Comparison of ENCODE assay signal across 15 cellular contexts in genomic region chr2:120984046-120984445, GRCh38.
DNase-seq lines count a peak whose midpoint lies in the region; TF ChIP-seq lines count a peak whose summit lies in the region.
"Had no signal": no experiment of that assay in that cellular context is flagged by ENCODE, and none has a peak within 500 bp of the region (broad histone marks: within the 10 kb centered on the region; RNA-seq: fewer than 3 reads in every experiment).

No MANE protein-coding gene starts in this region.

- no peaks in the 10 kb centered on the region for H3K27me3 ChIP-seq in SJCRH30
- H3K27me3 ChIP-seq in effector memory CD4-positive, alpha-beta T cell (replicated peaks; ENCODE audit: control insufficient read depth, insufficient read depth, low read length, poor library complexity, severe bottlenecking): no peaks in the 10 kb centered on the region
- H3K27me3 ChIP-seq: BE2C had no signal

- H3K4me3 ChIP-seq in GM12864 (ENCODE audit: low read depth, low read length) (no peak overlapping the region), SJCRH30 (no peak overlapping the region)
- H3K4me3 ChIP-seq in effector memory CD4-positive, alpha-beta T cell (ENCODE audit: insufficient read depth, low read depth, low read length, poor library complexity, severe bottlenecking): no peak overlapping the region
- H3K4me3 ChIP-seq: SK-N-MC had no signal

- intact Hi-C loops in activated CD4-positive, alpha-beta T cell treated with anti-CD3 and anti-CD28 coated beads, Interleukin-2, amount 10 ng/mL, durations not matched to agents 24 days and 14 days (cut with micrococcal nuclease): no loop called here

- 0 out of 2 replicates have a peak, but pooled peaks cover 2% of the 10 kb centered on the region for H3K9me3 ChIP-seq in SJCRH30 (replicated peaks)
- no peaks in the 10 kb centered on the region for H3K9me3 ChIP-seq in effector memory CD4-positive, alpha-beta T cell (ENCODE audit: control insufficient read depth, low read length)
- H3K9me3 ChIP-seq: BE2C had no signal

- peak overlapping the region in 2 of 3 experiments; percentile 2 to 43 for H3K27ac Mint-ChIP-seq in nephron
- H3K27ac Mint-ChIP-seq in activated CD4-positive, alpha-beta T cell treated with anti-CD3 and anti-CD28 coated beads, Interleukin-2, amount 10 ng/mL, durations not matched to agents 24 days and 14 days: no peak overlapping the region

- peaks cover 21% of the 10 kb centered on the region for H3K4me1 Mint-ChIP-seq in nephron
- H3K4me1 Mint-ChIP-seq in activated CD4-positive, alpha-beta T cell treated with anti-CD3 and anti-CD28 coated beads, Interleukin-2, amount 10 ng/mL, durations not matched to agents 24 days and 14 days: no peaks in the 10 kb centered on the region
- H3K4me1 Mint-ChIP-seq: CD4-positive, alpha-beta memory T cell had no signal

- DNase-seq in NCI-H1417 (lab: John Stamatoyannopoulos, UW): peak in 2 of 3 experiments; percentile 9 to 13
- no peak for DNase-seq in NCI-H1417 treated with DMSO at 0.1 percent for 48 hours (lab: John Stamatoyannopoulos, UW)
- no peak for DNase-seq in GM12864 (ENCODE audit: low read depth)
- DNase-seq in SJCRH30: peak; percentile 67 to 80
- DNase-seq in activated CD4-positive, alpha-beta T cell treated with anti-CD3 and anti-CD28 coated beads, Interleukin-2, amount 10 ng/mL, durations not matched to agents 24 days and 14 days: no peak
- DNase-seq in effector memory CD4-positive, alpha-beta T cell: no peak
- DNase-seq in RPMI8226: no peak
- DNase-seq: 8988T; CD4-positive, alpha-beta memory T cell; KG1; NCI-H1048; NCI-H446 treated with DMSO at 0.1 percent for 48 hours had no signal

- peaks cover 41% of the 10 kb centered on the region for H3K4me1 ChIP-seq in SJCRH30
- H3K4me1 ChIP-seq in effector memory CD4-positive, alpha-beta T cell (ENCODE audit: control insufficient read depth, insufficient read depth, low read length, poor library complexity, severe bottlenecking): no peaks in the 10 kb centered on the region
- H3K4me1 ChIP-seq: BE2C had no signal

- H3K27ac ChIP-seq in SJCRH30: peak overlapping the region; percentile 75
- no peak overlapping the region for H3K27ac ChIP-seq in effector memory CD4-positive, alpha-beta T cell (ENCODE audit: insufficient read depth, low read length, poor library complexity, severe bottlenecking)
- H3K27ac ChIP-seq: SK-N-MC had no signal

- no peak overlapping the region for H3K4me3 Mint-ChIP-seq in nephron
- H3K4me3 Mint-ChIP-seq in activated CD4-positive, alpha-beta T cell treated with anti-CD3 and anti-CD28 coated beads, Interleukin-2, amount 10 ng/mL, durations not matched to agents 24 days and 14 days: no peak overlapping the region
- H3K4me3 Mint-ChIP-seq: CD4-positive, alpha-beta memory T cell had no signal

- TF ChIP-seq CTCF in GM12864 (IDR thresholded peaks at IDR 0.05; ENCODE audit: low read depth, low read length, missing control alignments) (peak; percentile 25), nephron (IDR thresholded peaks at IDR 0.05; ENCODE audit: unreplicated experiment in 3 of 3) (no peak)

- H3K36me3 Mint-ChIP-seq in nephron (ENCODE audit: low read depth): peaks cover 75% of the 10 kb centered on the region
- no peaks in the 10 kb centered on the region for H3K36me3 Mint-ChIP-seq in activated CD4-positive, alpha-beta T cell treated with anti-CD3 and anti-CD28 coated beads, Interleukin-2, amount 10 ng/mL, durations not matched to agents 24 days and 14 days (ENCODE audit: low read depth)
- H3K36me3 Mint-ChIP-seq: CD4-positive, alpha-beta memory T cell had no signal

- H3K36me3 ChIP-seq in SJCRH30: peaks cover 27% of the 10 kb centered on the region
- no peaks in the 10 kb centered on the region for H3K36me3 ChIP-seq in effector memory CD4-positive, alpha-beta T cell (ENCODE audit: control insufficient read depth, insufficient read depth, low read length)
- H3K36me3 ChIP-seq: BE2C had no signal

- no peaks in the 10 kb centered on the region for H3K9me3 Mint-ChIP-seq in nephron
- no peaks in the 10 kb centered on the region for H3K9me3 Mint-ChIP-seq in activated CD4-positive, alpha-beta T cell treated with anti-CD3 and anti-CD28 coated beads, Interleukin-2, amount 10 ng/mL, durations not matched to agents 24 days and 14 days

- H3K27me3 Mint-ChIP-seq in nephron (ENCODE audit: low read depth): peaks cover 12% of the 10 kb centered on the region
- H3K27me3 Mint-ChIP-seq in activated CD4-positive, alpha-beta T cell treated with anti-CD3 and anti-CD28 coated beads, Interleukin-2, amount 10 ng/mL, durations not matched to agents 24 days and 14 days: no peaks in the 10 kb centered on the region

Comparison
In these comparisons a context has a peak if more than half of its experiments do, and no peak if none do; other contexts are left out.
1. DNase-seq: peak in NCI-H1417 (2 of 3) and SJCRH30 (2 of 2); none in NCI-H1417 treated with DMSO at 0.1 percent for 48 hours (single experiment), GM12864 (single experiment), activated CD4-positive, alpha-beta T cell treated with anti-CD3 and anti-CD28 coated beads, Interleukin-2, amount 10 ng/mL, durations not matched to agents 24 days and 14 days (single experiment), effector memory CD4-positive, alpha-beta T cell (0 of 3) and RPMI8226 (single experiment).